15 cellular contexts compared by ENCODE assay signal in the genomic region with DNA sequence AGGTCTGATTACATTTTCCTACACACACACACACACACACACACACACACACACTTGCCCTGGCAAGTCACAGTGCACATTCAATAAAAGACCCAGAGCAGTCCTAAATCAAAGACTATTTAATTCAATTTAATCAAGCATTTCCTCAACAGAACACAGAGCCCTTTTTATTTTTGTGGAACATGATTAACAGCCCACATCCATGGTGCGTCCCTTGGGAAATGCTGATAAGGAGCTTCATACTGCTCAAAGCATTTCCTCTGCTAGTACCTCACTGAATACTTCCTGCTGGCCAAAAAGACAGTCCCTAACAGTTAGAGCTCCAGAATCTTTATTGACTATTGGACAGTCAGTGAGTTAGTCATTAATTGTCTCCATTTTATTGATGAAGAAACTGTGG. TPM values are rescaled to one million over a fixed set of nuclear protein-coding genes. Genes with fewer than 3 reads are reported as not detected.
A peak's percentile ranks its signal among the peaks of the same experiment; 100 is the strongest.
DNase-seq lines count a peak whose midpoint lies in the region; ATAC-seq, FAIRE-seq and TF ChIP-seq lines count a peak whose summit lies in the region.
"Had no signal": no experiment of that assay in that cellular context is flagged by ENCODE, and none has a peak within 500 bp of the region (broad histone marks: within the 10 kb centered on the region; RNA-seq: fewer than 3 reads in every experiment).

No MANE protein-coding gene starts in this region.

- H3K4me1 ChIP-seq in liver (ENCODE audit: control insufficient read depth in 4 of 4, insufficient read depth in 4 of 4, low read length in 3 of 4) (no peaks in the 10 kb centered on the region), HepG2 (ENCODE audit: insufficient read depth, low read length) (no peaks in the 10 kb centered on the region), lower lobe of right lung (no peaks in the 10 kb centered on the region), kidney (ENCODE audit: control insufficient read depth in 1 of 2, insufficient read depth in 1 of 2, low read depth in 1 of 2, low read length in 2 of 2) (peaks cover 0 to 2% of the 10 kb centered on the region in 2 donors)
- H3K4me1 ChIP-seq: thyroid gland had no signal

- TF ChIP-seq EP300 in HepG2 (IDR thresholded peaks at IDR 0.05; ENCODE audit: low read depth in 2 of 2, low read length in 2 of 2): no peak
- no peak for TF ChIP-seq EP300 in HepG2 (CRISPR knock-in tag; IDR thresholded peaks at IDR 0.05; ENCODE audit: borderline replicate concordance)

- H3K4me1 Mint-ChIP-seq in endothelial cell (ENCODE audit: unreplicated experiment): peaks cover 46% of the 10 kb centered on the region

- no peaks in the 10 kb centered on the region for H4K20me1 ChIP-seq in HepG2 (ENCODE audit: insufficient read depth, low read length)

- no peaks in the 10 kb centered on the region for H3K27me3 Mint-ChIP-seq in endothelial cell (ENCODE audit: unreplicated experiment)

- H3K4me2 ChIP-seq in HepG2 (ENCODE audit: low read depth, low read length): no peak overlapping the region

- H3K9ac ChIP-seq in liver (ENCODE audit: low read depth in 1 of 2, low read length in 2 of 2) (no peak overlapping the region), HepG2 (ENCODE audit: insufficient read depth, low read depth, low read length) (no peak overlapping the region), kidney (ENCODE audit: low read length in 2 of 2) (no peak overlapping the region)

- DNase-seq in HepG2 (ENCODE audit: low spot score) (no peak), endothelial cell (ENCODE audit: low spot score) (no peak), lower lobe of right lung (no peak), GM10248 (ENCODE audit: extremely low spot score) (no peak), kidney (no peak), EL (no peak)
- DNase-seq: activated CD8-positive, alpha-beta memory T cell treated with anti-CD3 and anti-CD28 coated beads for 24 hours; activated naive CD4-positive, alpha-beta T cell treated with anti-CD3 and anti-CD28 coated beads for 36 hours; H9; NCI-H1105; NCI-H510A treated with DMSO at 0.1 percent for 48 hours; thyroid gland had no signal

- 51% methylated on average over 1 of the region's 1 CpG for WGBS in liver
- WGBS in HepG2 (ENCODE audit: low lambda C conversion rate): 30% methylated on average over 1 of the region's 1 CpG

- H3K27ac ChIP-seq in liver (ENCODE audit: low read depth in 1 of 2, low read length in 2 of 2) (peak overlapping the region in 1 of 2 donors; percentile 12), HepG2 (ENCODE audit: extremely low read length, insufficient read depth, low read length) (no peak overlapping the region), lower lobe of right lung (peak overlapping the region; percentile 69), kidney (ENCODE audit: low read depth in 2 of 2, low read length in 2 of 2) (peak overlapping the region in 1 of 2 donors; percentile 63)
- H3K27ac ChIP-seq: thyroid gland had no signal

- H3K9me3 Mint-ChIP-seq in endothelial cell (ENCODE audit: unreplicated experiment): no peaks in the 10 kb centered on the region
- H3K9me3 Mint-ChIP-seq: activated naive CD4-positive, alpha-beta T cell treated with anti-CD3 and anti-CD28 coated beads for 36 hours had no signal

- FAIRE-seq in HepG2 (lab: Jason Lieb, UNC) (no peak), kidney (lab: Jason Lieb, UNC) (no peak)
- FAIRE-seq: TTC549 had no signal

- peak overlapping the region; percentile 79 for H3K27ac Mint-ChIP-seq in endothelial cell (ENCODE audit: unreplicated experiment)
- H3K27ac Mint-ChIP-seq: activated naive CD4-positive, alpha-beta T cell treated with anti-CD3 and anti-CD28 coated beads for 36 hours; H9 had no signal

- H2AFZ ChIP-seq in HepG2 (ENCODE audit: low read length): no peak overlapping the region

- intact Hi-C loops in HepG2 (cut with micrococcal nuclease; ENCODE audit: unreplicated experiment): no loop called here
- intact Hi-C loops in lower lobe of right lung (cut with DNase I): no loop called here
- intact Hi-C loops in kidney (cut with DNase I): no loop called here

- H3K36me3 ChIP-seq in liver (ENCODE audit: control insufficient read depth in 4 of 4, insufficient read depth in 3 of 4, low read depth in 1 of 4, low read length in 3 of 4): no peaks in the 10 kb centered on the region
- no peaks in the 10 kb centered on the region for H3K36me3 ChIP-seq in HepG2 (replicated peaks in 1 of 2; ENCODE audit: control insufficient read depth in 1 of 2, insufficient read depth in 2 of 2, low read length in 2 of 2)
- no peaks in the 10 kb centered on the region for H3K36me3 ChIP-seq in lower lobe of right lung
- H3K36me3 ChIP-seq in kidney (ENCODE audit: control insufficient read depth in 1 of 2, insufficient read depth in 2 of 2, low read length in 2 of 2): no peaks in the 10 kb centered on the region
- H3K36me3 ChIP-seq: thyroid gland had no signal

- no peak for ATAC-seq in HepG2
- ATAC-seq in lower lobe of right lung: peak; percentile 38 to 55
- no peak for ATAC-seq in HG03108 (IDR thresholded peaks at IDR 0.05; ENCODE audit: unreplicated experiment)

- H3K4me3 ChIP-seq in liver (ENCODE audit: low read depth in 1 of 3, low read length in 3 of 3): no peak overlapping the region
- no peak overlapping the region for H3K4me3 ChIP-seq in HepG2 (replicated peaks in 1 of 3; ENCODE audit: insufficient read depth in 1 of 3, low read depth in 2 of 3, low read length in 3 of 3)
- no peak overlapping the region for H3K4me3 ChIP-seq in lower lobe of right lung
- H3K4me3 ChIP-seq in kidney (ENCODE audit: low read length in 2 of 2): no peak overlapping the region
- H3K4me3 ChIP-seq: thyroid gland had no signal

- CTCF ChIA-PET in HepG2 (lab: Yijun Ruan, JAX; ENCODE audit: low intra/inter-chr PET ratio, low total read pairs) (no interaction called here), GM10248 (lab: Yijun Ruan, JAX) (interaction anchor here (0.9 kb wide), 2 partner anchors 14 to 21 kb away, joined by 3 read pairs; no protein-coding TSS in a partner anchor)

- TF ChIP-seq CTCF in liver (IDR thresholded peaks at IDR 0.05; ENCODE audit: low read depth, low read length, missing input control) (no peak), HepG2 (CRISPR knock-in tag; IDR thresholded peaks at IDR 0.05) (no peak), endothelial cell (IDR thresholded peaks at IDR 0.05; ENCODE audit: unreplicated experiment) (no peak), lower lobe of right lung (IDR thresholded peaks at IDR 0.05) (no peak), GM10248 (IDR thresholded peaks at IDR 0.05; ENCODE audit: control extremely low read depth, extremely low read depth, low read depth, missing control alignments) (no peak), kidney (IDR thresholded peaks at IDR 0.05; ENCODE audit: borderline replicate concordance, extremely low read depth, insufficient read depth) (no peak)

- TF ChIP-seq POLR2A in HepG2 (IDR thresholded peaks at IDR 0.05; ENCODE audit: insufficient read depth in 1 of 2, low read depth in 2 of 2, low read length in 2 of 2): no peak

- H3K4me3 Mint-ChIP-seq in endothelial cell (ENCODE audit: unreplicated experiment): no peak overlapping the region
- H3K4me3 Mint-ChIP-seq: activated naive CD4-positive, alpha-beta T cell treated with anti-CD3 and anti-CD28 coated beads for 36 hours; H9 had no signal

- TF ChIP-seq RAD21 in liver (IDR thresholded peaks at IDR 0.05): peak in 1 of 2 donors; percentile 35
- no peak for TF ChIP-seq RAD21 in HepG2 (CRISPR knock-in tag; IDR thresholded peaks at IDR 0.05)

- no TSS peak for BruUV-seq in HepG2 (replicated peaks; lab: Mats Ljungman, UMichigan)

- H3K9me3 ChIP-seq in liver (ENCODE audit: control insufficient read depth in 4 of 4, low read length in 3 of 4) (peaks cover 0 to 1% (median 0%) of the 10 kb centered on the region in 4 donors), HepG2 (ENCODE audit: low read length) (no peaks in the 10 kb centered on the region), lower lobe of right lung (no peaks in the 10 kb centered on the region), kidney (ENCODE audit: control insufficient read depth in 1 of 2, low read length in 2 of 2) (no peaks in the 10 kb centered on the region)
- H3K9me3 ChIP-seq: thyroid gland had no signal

- POLR2A ChIA-PET in HepG2 (lab: Yijun Ruan, JAX): no interaction called here
- POLR2A ChIA-PET in GM10248 (lab: Yijun Ruan, JAX): no interaction called here

- H3K27me3 ChIP-seq in liver (ENCODE audit: control insufficient read depth in 4 of 4, insufficient read depth in 4 of 4, low read length in 3 of 4): no peaks in the 10 kb centered on the region
- peaks cover 0 to 10% of the 10 kb centered on the region in 2 experiments; a peak in 2 of 5 replicates for H3K27me3 ChIP-seq in HepG2 (ENCODE audit: control insufficient read depth in 1 of 2, insufficient read depth in 2 of 2, low read length in 2 of 2)
- no peaks in the 10 kb centered on the region for H3K27me3 ChIP-seq in lower lobe of right lung (ENCODE audit: low read depth)
- H3K27me3 ChIP-seq: thyroid gland had no signal

- in situ Hi-C loops in HepG2 (cut with HindIII; ENCODE audit: extremely low pct_ligation_motif_present, low pct_unique_long_range_greater_than_20kb): no loop called here

- H3K79me2 ChIP-seq in HepG2 (ENCODE audit: insufficient read depth, low read length): no peaks in the 10 kb centered on the region

- H3K36me3 Mint-ChIP-seq in endothelial cell (ENCODE audit: low read depth, unreplicated experiment): no peaks in the 10 kb centered on the region

RNA-seq across cellular contexts. Expression of gene MYH10, which starts 43.1 kb away (rescaled TPM):
- total RNA-seq in liver: 10 to 100 TPM; 37.8 to 79.1 TPM
- polyA plus RNA-seq in liver: 10 to 100 TPM in 1 of 2 donors, 1 to 10 TPM in 1; 9.1 to 13.9 TPM
- total RNA-seq in HepG2 (2016; rRNA removed; fragmentation: Illumina TruSeq; extraction: Trizol): 68.6 and 122 TPM in 2 replicates
- total RNA-seq in HepG2 (2016; cell fraction: cytosol; rRNA removed; fragmentation: Illumina TruSeq; extraction: Trizol; ENCODE audit: low read depth): 7.0 and 7.2 TPM in 2 replicates
- total RNA-seq in HepG2 (2016; cell fraction: insoluble cytoplasmic fraction; rRNA removed; fragmentation: Illumina TruSeq; extraction: Trizol): 66.9 and 98.1 TPM in 2 replicates
- total RNA-seq in HepG2 (2016; cell fraction: membrane; rRNA removed; fragmentation: Illumina TruSeq; extraction: Trizol): 17.3 and 21.2 TPM in 2 replicates
- 84.1 and 90.0 TPM in 2 replicates for total RNA-seq in HepG2 (2016; cell fraction: nucleus; rRNA removed; fragmentation: Illumina TruSeq; extraction: Trizol)
- 43.4 and 44.1 TPM in 2 replicates for polyA plus RNA-seq in HepG2 (2011; rRNA removed)
- 31.4 and 44.1 TPM in 2 replicates for polyA plus RNA-seq in HepG2 (2011; cell fraction: cytosol; rRNA removed)
- polyA plus RNA-seq in HepG2 (2011; cell fraction: nucleus; rRNA removed): 74.1 and 125 TPM in 2 replicates
- polyA plus RNA-seq in HepG2 (2012): 35.7 and 50.5 TPM in 2 replicates
- polyA plus RNA-seq in HepG2 (2016; cell fraction: cytosol; fragmentation: Illumina TruSeq; extraction: Trizol; ENCODE audit: low read depth): 1.5 and 1.7 TPM in 2 replicates
- 46.3 and 57.7 TPM in 2 replicates for polyA plus RNA-seq in HepG2 (2016; cell fraction: insoluble cytoplasmic fraction; fragmentation: Illumina TruSeq; extraction: Trizol; ENCODE audit: low read depth)
- polyA plus RNA-seq in HepG2 (2016; cell fraction: membrane; fragmentation: Illumina TruSeq; extraction: Trizol; ENCODE audit: low read depth): 3.8 and 4.4 TPM in 2 replicates
- polyA plus RNA-seq in HepG2 (2016; cell fraction: nucleus; fragmentation: Illumina TruSeq; extraction: Trizol; ENCODE audit: insufficient read depth, low read depth): 88.3 and 89.7 TPM in 2 replicates
- polyA minus RNA-seq in HepG2 (2011; rRNA and poly(A)+ RNA removed; ENCODE audit: low replicate concordance): 8.2 and 85.8 TPM in 2 replicates
- 60.2 and 68.5 TPM in 2 replicates for polyA minus RNA-seq in HepG2 (2011; cell fraction: cytosol; rRNA and poly(A)+ RNA removed)
- polyA minus RNA-seq in HepG2 (2011; cell fraction: nucleus; rRNA and poly(A)+ RNA removed): 127 and 140 TPM in 2 replicates
- total RNA-seq in endothelial cell (ENCODE audit: unreplicated experiment): 429 TPM
- total RNA-seq in lower lobe of right lung: 83.3 TPM
- 104 TPM for total RNA-seq in kidney
- polyA plus RNA-seq in kidney (ENCODE audit: insufficient read depth, low read depth, low replicate concordance): 23.6 TPM

Comparison
In these comparisons a context has a peak if more than half of its experiments do, and no peak if none do; other contexts are left out.
1. ATAC-seq: peak in lower lobe of right lung (2 of 2); none in HepG2 (single experiment) and HG03108 (single experiment).